9 cellular contexts compared by ENCODE assay signal in genomic region chr9:125238127-125238914, GRCh38. TPM values are rescaled to one million over a fixed set of nuclear protein-coding genes. Genes with fewer than 3 reads are reported as not detected.
DNase-seq lines count a peak whose midpoint lies in the region; ATAC-seq and TF ChIP-seq lines count a peak whose summit lies in the region.
"Had no signal": no experiment of that assay in that cellular context is flagged by ENCODE, and none has a peak within 500 bp of the region (broad histone marks: within the 10 kb centered on the region; RNA-seq: fewer than 3 reads in every experiment).

No MANE protein-coding gene starts in this region.

- CTCF ChIA-PET in mammary epithelial cell (lab: Charles Lee; ENCODE audit: low non-redundant PET): no interaction called here

- H3K4me1 Mint-ChIP-seq in IgD-negative memory B cell: peaks cover 39 to 45% (median 45%) of the 10 kb centered on the region in 3 donors

- H3K4me3 ChIP-seq in AG10803 (ENCODE audit: low read length) (peak overlapping the region; percentile 98), mammary epithelial cell (replicated peaks in 1 of 3; ENCODE audit: insufficient read depth in 1 of 3, low read depth in 2 of 3, low read length in 3 of 3) (peak overlapping the region; percentile 89 to 100 (median 96)), mucosa of rectum (ENCODE audit: low read length in 2 of 2) (peak overlapping the region; percentile 20 to 94)

- in situ Hi-C loops in mammary epithelial cell (cut with MboI; ENCODE audit: low sequenced_read_pairs in 2 of 2): no loop called here

- H3K27ac ChIP-seq in mammary epithelial cell (ENCODE audit: insufficient read depth, low read depth, low read length): no peak overlapping the region
- no peak overlapping the region for H3K27ac ChIP-seq in mucosa of rectum (ENCODE audit: low read depth in 2 of 2, low read length in 2 of 2)

- TF ChIP-seq CTCF in AG10803 (conservative IDR thresholded peaks at IDR 0.05; ENCODE audit: low read length) (no peak), mammary epithelial cell (conservative IDR thresholded peaks at IDR 0.05 in 1 of 2, IDR thresholded peaks at IDR 0.05 in 1 of 2; ENCODE audit: extremely low read depth in 1 of 2, insufficient read depth in 1 of 2, low read depth in 1 of 2, low read length in 2 of 2) (no peak)

- intact Hi-C loops in mammary epithelial cell (cut with micrococcal nuclease): no loop called here

- H4K20me1 ChIP-seq in mammary epithelial cell (ENCODE audit: insufficient read depth, low read length): peaks cover 18% of the 10 kb centered on the region

- H3K79me2 ChIP-seq in mammary epithelial cell (ENCODE audit: insufficient read depth, low read length): peaks cover 71% of the 10 kb centered on the region

- peaks cover 36% of the 10 kb centered on the region for H3K36me3 ChIP-seq in mammary epithelial cell (ENCODE audit: insufficient read depth, low read length)
- peaks cover 43 to 52% of the 10 kb centered on the region in 2 donors for H3K36me3 ChIP-seq in mucosa of rectum (ENCODE audit: control insufficient read depth in 2 of 2, insufficient read depth in 2 of 2, low read length in 2 of 2)

- H3K27ac Mint-ChIP-seq in IgD-negative memory B cell: peak overlapping the region; percentile 65 to 85 (median 77)

- whole genome bisulfite sequencing in mammary epithelial cell (ENCODE audit: low coverage, missing lambda C conversion rate): 88% methylated on average over 7 of the region's 7 CpGs

- H3K9me3 ChIP-seq in mammary epithelial cell (replicated peaks; ENCODE audit: insufficient read depth, low read length): no peaks in the 10 kb centered on the region
- H3K9me3 ChIP-seq in mucosa of rectum (ENCODE audit: control insufficient read depth in 2 of 2, low read length in 2 of 2): no peaks in the 10 kb centered on the region

- peak overlapping the region; percentile 72 to 97 (median 88) for H3K4me3 Mint-ChIP-seq in IgD-negative memory B cell

- dilution Hi-C loops in mammary epithelial cell (cut with HindIII; ENCODE audit: low sequenced_read_pairs): no loop called here

- DNase-seq in AG10803 (ENCODE audit: low read depth): no peak
- no peak for DNase-seq in mammary epithelial cell
- no peak for DNase-seq in GOT3 (lab: John Stamatoyannopoulos, UW)
- no peak for DNase-seq in NCI-H1105 treated with DMSO at 0.1 percent for 48 hours (lab: John Stamatoyannopoulos, UW)
- no peak for DNase-seq in HuH-7.5 (ENCODE audit: low spot score)
- DNase-seq: NCI-H82 had no signal

- H3K4me2 ChIP-seq in mammary epithelial cell (ENCODE audit: insufficient read depth, low read depth, low read length): peak overlapping the region; percentile 65

- H3K9ac ChIP-seq in mammary epithelial cell (ENCODE audit: insufficient read depth, low read length): no peak overlapping the region
- H3K9ac ChIP-seq in mucosa of rectum (ENCODE audit: low read depth in 1 of 2, low read length in 2 of 2): no peak overlapping the region

- H3K4me1 ChIP-seq in mammary epithelial cell (ENCODE audit: insufficient read depth, low read length) (peaks cover 30% of the 10 kb centered on the region), mucosa of rectum (ENCODE audit: control insufficient read depth in 2 of 2, insufficient read depth in 2 of 2, low read length in 2 of 2) (peaks cover 21 to 29% of the 10 kb centered on the region in 2 donors)

- ATAC-seq in GM19328 (IDR thresholded peaks at IDR 0.05; ENCODE audit: unreplicated experiment): no peak

- BruUV-seq in mammary epithelial cell (replicated peaks; lab: Mats Ljungman, UMichigan): no TSS peak

- H3K27me3 Mint-ChIP-seq in IgD-negative memory B cell: no peaks in the 10 kb centered on the region

- H3K27me3 ChIP-seq in mammary epithelial cell (ENCODE audit: insufficient read depth, low read length) (no peaks in the 10 kb centered on the region), mucosa of rectum (ENCODE audit: control insufficient read depth in 2 of 2, insufficient read depth in 2 of 2, low read length in 2 of 2) (no peaks in the 10 kb centered on the region)

- H2AFZ ChIP-seq in mammary epithelial cell (ENCODE audit: low read depth, low read length): no peak overlapping the region

- peaks cover 10% of the 10 kb centered on the region for H3K36me3 Mint-ChIP-seq in IgD-negative memory B cell

- no peaks in the 10 kb centered on the region for H3K9me3 Mint-ChIP-seq in IgD-negative memory B cell

RNA-seq across cellular contexts. Expression of gene HSPA5, which starts 2.8 kb away (rescaled TPM):
- polyA plus RNA-seq in IgD-negative memory B cell (147 TPM), mammary epithelial cell (237 TPM)
- 100 to 1,000 TPM; 126 to 485 TPM for total RNA-seq in mammary epithelial cell
- 229 TPM for polyA minus RNA-seq in mammary epithelial cell

RNA-seq across cellular contexts. Expression of gene GAPVD1, which starts 23.3 kb away (rescaled TPM):
- polyA plus RNA-seq in IgD-negative memory B cell: 33.7 TPM
- total RNA-seq in mammary epithelial cell: 10 to 100 TPM; 58.1 to 73.7 TPM
- polyA plus RNA-seq in mammary epithelial cell: 21.2 TPM
- 40.2 TPM for polyA minus RNA-seq in mammary epithelial cell

RNA-seq across cellular contexts. Expression of gene RABEPK, which starts 38.0 kb away (rescaled TPM):
- polyA plus RNA-seq in IgD-negative memory B cell (21.0 TPM), mammary epithelial cell (30.6 TPM)
- total RNA-seq in mammary epithelial cell: 10 to 100 TPM; 21.7 to 25.8 TPM
- polyA minus RNA-seq in mammary epithelial cell: 3.8 TPM

RNA-seq across cellular contexts. Expression of gene PPP6C, which starts 48.7 kb away (rescaled TPM):
- polyA plus RNA-seq in IgD-negative memory B cell (45.6 TPM), mammary epithelial cell (17.3 TPM)
- total RNA-seq in mammary epithelial cell: 10 to 100 TPM; 30.0 to 32.5 TPM
- polyA minus RNA-seq in mammary epithelial cell: 25.6 TPM
